Comparison of ENCODE assay signal across 23 cellular contexts in the genomic region with DNA sequence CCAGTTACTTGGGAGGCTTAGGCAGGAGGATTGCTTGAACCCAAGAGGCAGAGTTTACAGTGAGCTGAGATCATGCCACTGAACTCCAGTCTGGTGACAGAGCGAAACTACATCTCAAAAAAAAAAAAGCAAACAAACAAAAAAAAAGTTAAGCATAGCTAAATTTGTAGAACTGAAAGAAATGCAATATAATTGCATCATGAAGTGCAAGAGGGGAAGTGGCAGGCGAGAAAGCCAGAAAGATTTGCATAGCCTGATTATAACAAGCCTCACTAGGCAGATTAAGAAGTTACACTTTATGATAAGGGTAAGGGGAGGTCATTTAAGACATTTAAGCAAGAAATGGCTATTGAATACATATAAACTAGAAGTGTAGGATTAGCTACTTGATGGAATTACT.
DNase-seq lines count a peak whose midpoint lies in the region; ATAC-seq and TF ChIP-seq lines count a peak whose summit lies in the region.
"Had no signal": no experiment of that assay in that cellular context is flagged by ENCODE, and none has a peak within 500 bp of the region (broad histone marks: within the 10 kb centered on the region; RNA-seq: fewer than 3 reads in every experiment).

No MANE protein-coding gene starts in this region.

- no peak overlapping the region for H3K27ac Mint-ChIP-seq in Calu3 (ENCODE audit: unreplicated experiment)
- H3K27ac Mint-ChIP-seq: activated naive CD4-positive, alpha-beta T cell treated with anti-CD3 and anti-CD28 coated beads for 36 hours had no signal

- H3K36me3 Mint-ChIP-seq in Calu3 (ENCODE audit: insufficient read depth, unreplicated experiment) = no peaks in the 10 kb centered on the region

- H3K4me3 Mint-ChIP-seq in Calu3 (ENCODE audit: low read depth, unreplicated experiment) = no peak overlapping the region
- H3K4me3 Mint-ChIP-seq: activated naive CD4-positive, alpha-beta T cell treated with anti-CD3 and anti-CD28 coated beads for 36 hours; central memory CD8-positive, alpha-beta T cell had no signal

- no peaks in the 10 kb centered on the region for H3F3A ChIP-seq in PC-9 (ENCODE audit: insufficient read depth, low read depth)

- no peaks in the 10 kb centered on the region for H3K79me2 ChIP-seq in PC-9 (ENCODE audit: low read depth)

- H3K27ac ChIP-seq in upper lobe of right lung (no peak overlapping the region), PC-9 (no peak overlapping the region)
- H3K27ac ChIP-seq: esophagus muscularis mucosa, KMS-11, left ventricle myocardium inferior, spleen had no signal

- H3K9me3 Mint-ChIP-seq in Calu3 (ENCODE audit: low read depth, unreplicated experiment) = no peaks in the 10 kb centered on the region

- BruUV-seq in PC-9 (replicated peaks; lab: Mats Ljungman, UMichigan) = no TSS peak
- BruUV-seq in Calu3 (replicated peaks; lab: Mats Ljungman, UMichigan) = no TSS peak

- H3K4me1 ChIP-seq in upper lobe of right lung = no peaks in the 10 kb centered on the region
- no peaks in the 10 kb centered on the region for H3K4me1 ChIP-seq in PC-9 (replicated peaks; ENCODE audit: insufficient read depth)
- H3K4me1 ChIP-seq: BE2C, esophagus muscularis mucosa, left ventricle myocardium inferior, spleen had no signal

- TF ChIP-seq CTCF in upper lobe of right lung (IDR thresholded peaks at IDR 0.05) = no peak
- no peak for TF ChIP-seq CTCF in PC-9 (conservative IDR thresholded peaks at IDR 0.05)
- no peak for TF ChIP-seq CTCF in Calu3 (IDR thresholded peaks at IDR 0.05; ENCODE audit: unreplicated experiment)

- no peaks in the 10 kb centered on the region for H3K27me3 Mint-ChIP-seq in Calu3 (ENCODE audit: unreplicated experiment)
- H3K27me3 Mint-ChIP-seq: central memory CD8-positive, alpha-beta T cell had no signal

- peak; percentile 76 for ATAC-seq in GM21786 (IDR thresholded peaks at IDR 0.05; ENCODE audit: unreplicated experiment)
- peak; percentile 71 for ATAC-seq in HG03520 (IDR thresholded peaks at IDR 0.05; ENCODE audit: unreplicated experiment)
- ATAC-seq in upper lobe of right lung = peak; percentile 24

- H3K9me3 ChIP-seq in upper lobe of right lung (no peaks in the 10 kb centered on the region), PC-9 (ENCODE audit: insufficient read depth, low read depth) (no peaks in the 10 kb centered on the region)
- H3K9me3 ChIP-seq: BE2C, esophagus muscularis mucosa, left ventricle myocardium inferior, spleen had no signal

- POLR2A ChIA-PET in PC-9 (lab: Charles Lee; ENCODE audit: unreplicated experiment) = no interaction called here

- H3K27me3 ChIP-seq in upper lobe of right lung (no peaks in the 10 kb centered on the region), PC-9 (ENCODE audit: insufficient read depth, low read depth) (no peaks in the 10 kb centered on the region)
- H3K27me3 ChIP-seq: BE2C, esophagus muscularis mucosa, spleen had no signal

- intact Hi-C loops in upper lobe of right lung (cut with DNase I) = no loop called here
- intact Hi-C loops in PC-9 (cut with micrococcal nuclease; ENCODE audit: unreplicated experiment) = no loop called here
- intact Hi-C loops in Calu3 (cut with micrococcal nuclease; ENCODE audit: unreplicated experiment) = no loop called here

- DNase-seq in SIG-M5 treated with dmso at 0.1 percent for 504 hours (lab: John Stamatoyannopoulos, UW; ENCODE audit: unreplicated experiment) = peak; percentile 10
- DNase-seq in SIG-M5 (lab: John Stamatoyannopoulos, UW) = no peak
- DNase-seq in upper lobe of right lung = no peak
- DNase-seq in PC-9 = no peak
- DNase-seq in ecto neural progenitor cell (ENCODE audit: low spot score) = no peak
- DNase-seq in Calu3 = no peak
- DNase-seq: 8988T; activated CD4-positive, alpha-beta T cell treated with anti-CD3 and anti-CD28 coated beads, Interleukin-2, amount 50 U/mL, for 1 hour; activated naive CD4-positive, alpha-beta T cell treated with anti-CD3 and anti-CD28 coated beads for 36 hours; anterior cingulate cortex; BE2C; effector CD8-positive, alpha-beta T cell; GDM1; left ventricle myocardium inferior; NCI-H1436; NCI-H2171 treated with DMSO at 0.1 percent for 48 hours; spleen; SW 1271 had no signal

- H3K4me1 Mint-ChIP-seq in Calu3 (ENCODE audit: low read depth, unreplicated experiment) = no peaks in the 10 kb centered on the region
- H3K4me1 Mint-ChIP-seq: central memory CD8-positive, alpha-beta T cell had no signal

- H3K36me3 ChIP-seq in upper lobe of right lung (no peaks in the 10 kb centered on the region), PC-9 (ENCODE audit: low read depth) (no peaks in the 10 kb centered on the region)
- H3K36me3 ChIP-seq: BE2C, esophagus muscularis mucosa, left ventricle myocardium inferior, spleen had no signal

- H3K4me2 ChIP-seq in PC-9 = no peak overlapping the region
- H3K4me2 ChIP-seq: KMS-11 had no signal

- H3K9me2 ChIP-seq in PC-9 (ENCODE audit: insufficient read depth) = no peaks in the 10 kb centered on the region

- H4K20me1 ChIP-seq in PC-9 (ENCODE audit: insufficient read depth) = no peaks in the 10 kb centered on the region

- no peak overlapping the region for H2AFZ ChIP-seq in PC-9

- CTCF ChIA-PET in PC-9 (lab: Charles Lee) = no interaction called here
- CTCF ChIA-PET in Calu3 (lab: Charles Lee) = no interaction called here

- H3K4me3 ChIP-seq in upper lobe of right lung = no peak overlapping the region
- H3K4me3 ChIP-seq in PC-9 = no peak overlapping the region
- H3K4me3 ChIP-seq: esophagus muscularis mucosa, left ventricle myocardium inferior, spleen had no signal

Comparison
In these comparisons a context has a peak if more than half of its experiments do, and no peak if none do; other contexts are left out.
1. ATAC-seq: peak in every context shown above with its lines; median percentile 76 in GM21786; 71 in HG03520; 24 in upper lobe of right lung.